In the genomic region with DNA sequence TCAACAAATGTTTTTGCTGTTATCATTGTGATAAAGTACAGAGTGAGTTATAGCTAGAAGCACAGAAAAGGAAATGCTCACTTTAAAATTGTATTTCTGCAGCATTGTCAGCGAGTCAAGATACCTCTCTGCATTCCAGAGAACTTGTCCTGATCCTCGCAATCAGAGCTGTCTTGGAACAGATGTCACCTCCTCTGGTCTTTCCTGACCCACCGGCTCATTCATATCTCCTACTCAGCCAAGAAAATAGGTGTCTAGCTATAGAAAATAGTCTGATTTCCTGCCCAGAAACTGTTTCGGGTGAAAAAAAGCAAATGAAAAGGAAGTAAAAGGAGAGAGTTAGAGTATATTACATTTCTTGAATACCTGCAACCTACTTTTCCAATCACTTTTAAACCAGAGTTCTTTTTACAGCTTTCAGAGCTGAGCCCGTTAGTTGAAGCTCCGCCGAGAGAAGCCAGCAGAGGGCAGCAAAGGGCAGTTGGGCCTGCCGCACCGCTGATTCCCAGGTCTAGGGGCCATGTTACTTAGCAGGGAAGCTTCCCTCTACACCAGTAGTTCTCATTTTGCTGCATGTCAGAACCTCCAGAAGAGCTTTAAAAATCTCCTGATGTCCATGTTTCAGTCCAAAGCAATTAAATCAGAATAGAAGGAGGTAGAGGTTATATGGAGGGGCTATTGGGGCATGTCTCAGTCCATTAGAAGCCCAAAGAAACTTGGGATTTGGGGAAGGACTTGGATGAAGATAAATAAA, we compare ENCODE assay signal across 8 cellular contexts.
DNase-seq lines count a peak whose midpoint lies in the region; ATAC-seq and TF ChIP-seq lines count a peak whose summit lies in the region.

No MANE protein-coding gene starts in this region.

- peaks cover 9% of the 10 kb centered on the region for H3K4me1 Mint-ChIP-seq in activated CD8-positive, alpha-beta T cell treated with anti-CD3 and anti-CD28 coated beads for 36 hours (ENCODE audit: low read depth)

- H3K27me3 ChIP-seq in gastroesophageal sphincter: no peaks in the 10 kb centered on the region
- no peaks in the 10 kb centered on the region for H3K27me3 ChIP-seq in ovary

- ATAC-seq in GM18517 (IDR thresholded peaks at IDR 0.05; ENCODE audit: unreplicated experiment): peak; percentile 77
- peak; percentile 76 for ATAC-seq in HG02870 (IDR thresholded peaks at IDR 0.05; ENCODE audit: unreplicated experiment)
- ATAC-seq in activated CD8-positive, alpha-beta T cell treated with anti-CD3 and anti-CD28 coated beads for 36 hours: peak; percentile 56
- no peak for ATAC-seq in gastroesophageal sphincter

- DNase-seq in AG09319 (ENCODE audit: extremely low read depth, low read depth): no peak
- peak; percentile 6 for DNase-seq in NCI-H2029 treated with DMSO at 0.1 percent for 48 hours (lab: John Stamatoyannopoulos, UW)
- DNase-seq in activated CD8-positive, alpha-beta T cell treated with anti-CD3 and anti-CD28 coated beads for 36 hours: peak; percentile 71
- peak; percentile 17 to 71 (median 67) for DNase-seq in ovary
- DNase-seq in NCI-H2107 (lab: John Stamatoyannopoulos, UW): no peak

- POLR2A ChIA-PET in activated CD8-positive, alpha-beta T cell treated with anti-CD3 and anti-CD28 coated beads for 36 hours (lab: Charles Lee): no interaction called here

- no peaks in the 10 kb centered on the region for H3K36me3 Mint-ChIP-seq in activated CD8-positive, alpha-beta T cell treated with anti-CD3 and anti-CD28 coated beads for 36 hours (ENCODE audit: low read depth)

- no peaks in the 10 kb centered on the region for H3K9me3 Mint-ChIP-seq in activated CD8-positive, alpha-beta T cell treated with anti-CD3 and anti-CD28 coated beads for 36 hours

- CTCF ChIA-PET in activated CD8-positive, alpha-beta T cell treated with anti-CD3 and anti-CD28 coated beads for 36 hours (lab: Charles Lee): interaction anchor here (0.5 to 1.8 kb wide), 16 partner anchors 9 to 912 kb away, joined by 3 to 11 read pairs (median 3); no protein-coding TSS in a partner anchor

- no peak overlapping the region for H3K4me3 Mint-ChIP-seq in activated CD8-positive, alpha-beta T cell treated with anti-CD3 and anti-CD28 coated beads for 36 hours

- H3K27me3 Mint-ChIP-seq in activated CD8-positive, alpha-beta T cell treated with anti-CD3 and anti-CD28 coated beads for 36 hours: peaks cover 31% of the 10 kb centered on the region

- WGBS in gastroesophageal sphincter (ENCODE audit: low coverage in 1 of 2), 2 donors: 20 to 42% methylated on average over 2 to 9 of the region's 9 CpGs
- 33 to 38% (median 36%) methylated on average over 9 of the region's 9 CpGs for WGBS in ovary, 3 donors

- H3K36me3 ChIP-seq in gastroesophageal sphincter (no peaks in the 10 kb centered on the region), ovary (no peaks in the 10 kb centered on the region)

- TF ChIP-seq EP300 in gastroesophageal sphincter (IDR thresholded peaks at IDR 0.05) (no peak), ovary (IDR thresholded peaks at IDR 0.05) (no peak)

- no peak overlapping the region for H3K27ac ChIP-seq in gastroesophageal sphincter
- H3K27ac ChIP-seq in ovary: no peak overlapping the region

- no peak overlapping the region for H3K4me3 ChIP-seq in gastroesophageal sphincter
- H3K4me3 ChIP-seq in ovary: no peak overlapping the region

- no peaks in the 10 kb centered on the region for H3K9me3 ChIP-seq in gastroesophageal sphincter
- H3K9me3 ChIP-seq in ovary: no peaks in the 10 kb centered on the region

- TF ChIP-seq POLR2A in gastroesophageal sphincter (IDR thresholded peaks at IDR 0.05) (no peak), ovary (IDR thresholded peaks at IDR 0.05) (no peak)

- no peak overlapping the region for H3K27ac Mint-ChIP-seq in activated CD8-positive, alpha-beta T cell treated with anti-CD3 and anti-CD28 coated beads for 36 hours

- peaks cover 0 to 20% (median 0%) of the 10 kb centered on the region in 3 donors for H3K4me1 ChIP-seq in gastroesophageal sphincter
- no peaks in the 10 kb centered on the region for H3K4me1 ChIP-seq in ovary (ENCODE audit: insufficient read depth)

- intact Hi-C loops in activated CD8-positive, alpha-beta T cell treated with anti-CD3 and anti-CD28 coated beads for 36 hours (cut with micrococcal nuclease): loop anchor here (10.0 kb wide), 2 partner anchors 416 to 686 kb away; no protein-coding TSS in a partner anchor
- intact Hi-C loops in ovary (cut with DNase I): loop anchor here (5.0 to 10.0 kb wide), 2 partner anchors 678 to 686 kb away; no protein-coding TSS in a partner anchor

- peak; percentile 59 for TF ChIP-seq CTCF in AG09319 (IDR thresholded peaks at IDR 0.05; ENCODE audit: low read depth, low read length)
- TF ChIP-seq CTCF in activated CD8-positive, alpha-beta T cell treated with anti-CD3 and anti-CD28 coated beads for 36 hours (IDR thresholded peaks at IDR 0.05): peak; percentile 81
- peak; percentile 44 to 80 (median 63) for TF ChIP-seq CTCF in gastroesophageal sphincter (IDR thresholded peaks at IDR 0.05)
- TF ChIP-seq CTCF in ovary (IDR thresholded peaks at IDR 0.05): peak; percentile 37 to 71 (median 41)

Comparison
In these comparisons a context has a peak if more than half of its experiments do, and no peak if none do; other contexts are left out.
1. DNase-seq: peak in NCI-H2029 treated with DMSO at 0.1 percent for 48 hours (single experiment), activated CD8-positive, alpha-beta T cell treated with anti-CD3 and anti-CD28 coated beads for 36 hours (single experiment) and ovary (5 of 5); none in AG09319 (single experiment) and NCI-H2107 (single experiment).
2. Peak in every context shown above with its lines, with median percentiles within 50 percentile points of each other: CTCF ChIP-seq.